In the genomic region with DNA sequence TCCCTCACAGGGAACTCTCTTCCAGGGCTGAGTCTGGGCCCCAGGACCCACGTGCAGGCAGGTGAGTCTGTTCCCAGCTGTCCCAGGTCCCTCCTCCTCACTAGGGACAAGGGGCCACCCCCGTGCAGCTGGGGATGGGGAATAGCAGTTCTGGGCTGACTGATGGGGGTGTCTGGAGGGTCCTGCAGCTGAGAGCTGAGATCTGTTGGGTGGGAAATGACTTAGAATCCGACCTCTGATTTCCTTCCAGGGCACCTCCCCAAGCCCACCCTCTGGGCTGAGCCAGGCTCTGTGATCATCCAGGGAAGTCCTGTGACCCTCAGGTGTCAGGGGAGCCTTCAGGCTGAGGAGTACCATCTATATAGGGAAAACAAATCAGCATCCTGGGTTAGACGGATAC, we compare ENCODE assay signal across 15 cellular contexts. TPM values are rescaled to one million over a fixed set of nuclear protein-coding genes. Genes with fewer than 3 reads are reported as not detected.
A peak's percentile ranks its signal among the peaks of the same experiment; 100 is the strongest.
DNase-seq lines count a peak whose midpoint lies in the region; ATAC-seq and TF ChIP-seq lines count a peak whose summit lies in the region.
"Had no signal": no experiment of that assay in that cellular context is flagged by ENCODE, and none has a peak within 500 bp of the region (broad histone marks: within the 10 kb centered on the region; RNA-seq: fewer than 3 reads in every experiment).

No MANE protein-coding gene starts in this region.

- no peaks in the 10 kb centered on the region for H3K79me2 ChIP-seq in Loucy (ENCODE audit: insufficient read depth, low read length)

- no peaks in the 10 kb centered on the region for H3F3A ChIP-seq in Loucy (ENCODE audit: low read depth)

- TF ChIP-seq EP300 in esophagus muscularis mucosa (IDR thresholded peaks at IDR 0.05) (no peak), gastroesophageal sphincter (IDR thresholded peaks at IDR 0.05) (no peak)

- WGBS in esophagus muscularis mucosa: 19% methylated on average over 4 of the region's 4 CpGs
- WGBS in gastroesophageal sphincter (ENCODE audit: low coverage in 1 of 2), 2 donors: 40% methylated on average over 2 of the region's 4 CpGs; no CpG with 5 or more reads in 1 of the 2 donors

- DNase-seq in esophagus muscularis mucosa (ENCODE audit: extremely low spot score): peak; percentile 21
- DNase-seq in dorsolateral prefrontal cortex: no peak
- DNase-seq in activated CD4-positive, alpha-beta T cell treated with anti-CD3 and anti-CD28 coated beads for 1 hour: no peak
- no peak for DNase-seq in NCI-H2029 (lab: John Stamatoyannopoulos, UW)
- DNase-seq: CD8-positive, alpha-beta T cell; DMS79; NCI-H1436 treated with DMSO at 0.1 percent for 48 hours; NCI-H2081; NCI-H524 had no signal

- peak overlapping the region; percentile 65 for H3K4me2 ChIP-seq in Loucy (ENCODE audit: low read depth, low read length, poor library complexity, severe bottlenecking)

- ATAC-seq in gastroesophageal sphincter: no peak
- ATAC-seq: CD8-positive, alpha-beta T cell had no signal

- H3K4me3 ChIP-seq in Loucy (ENCODE audit: low read length, poor library complexity, severe bottlenecking): no peak overlapping the region
- H3K4me3 ChIP-seq in esophagus muscularis mucosa: peak overlapping the region in 2 of 4 donors; percentile 3 to 5
- peak overlapping the region; percentile 78 to 89 for H3K4me3 ChIP-seq in neutrophil (ENCODE audit: low read depth in 1 of 2, low read length in 1 of 2)
- H3K4me3 ChIP-seq in gastroesophageal sphincter: peak overlapping the region in 1 of 2 donors; percentile 19
- H3K4me3 ChIP-seq in dorsolateral prefrontal cortex: peak overlapping the region in 23 of 59 donors; percentile 7 to 45 (median 25)
- H3K4me3 ChIP-seq: HAP-1, SK-N-MC had no signal

- H3K27ac ChIP-seq in esophagus muscularis mucosa (replicated peaks in 1 of 4) (no peak overlapping the region), neutrophil (peak overlapping the region; percentile 99), gastroesophageal sphincter (no peak overlapping the region), dorsolateral prefrontal cortex (peak overlapping the region in 1 of 59 donors; percentile 51)
- H3K27ac ChIP-seq: SK-N-MC had no signal

- TF ChIP-seq POLR2A in esophagus muscularis mucosa (IDR thresholded peaks at IDR 0.05; ENCODE audit: low read depth) (no peak), gastroesophageal sphincter (IDR thresholded peaks at IDR 0.05) (no peak)

- H3K27me3 ChIP-seq in Loucy (ENCODE audit: insufficient read depth, low read length, poor library complexity, severe bottlenecking): no peaks in the 10 kb centered on the region
- peaks cover 0 to 40% (median 0%) of the 10 kb centered on the region in 4 donors for H3K27me3 ChIP-seq in esophagus muscularis mucosa
- no peaks in the 10 kb centered on the region for H3K27me3 ChIP-seq in neutrophil
- peaks cover 41% of the 10 kb centered on the region for H3K27me3 ChIP-seq in gastroesophageal sphincter
- H3K27me3 ChIP-seq in dorsolateral prefrontal cortex: peaks cover 0 to 39% (median 10%) of the 10 kb centered on the region in 45 donors

- no peak for TF ChIP-seq CTCF in Loucy (conservative IDR thresholded peaks at IDR 0.05; ENCODE audit: low read length)
- TF ChIP-seq CTCF in esophagus muscularis mucosa (IDR thresholded peaks at IDR 0.05): no peak
- no peak for TF ChIP-seq CTCF in neutrophil (IDR thresholded peaks at IDR 0.05)
- TF ChIP-seq CTCF in gastroesophageal sphincter (IDR thresholded peaks at IDR 0.05): no peak
- no peak for TF ChIP-seq CTCF in dorsolateral prefrontal cortex (IDR thresholded peaks at IDR 0.05 in 54 of 56, conservative IDR thresholded peaks at IDR 0.05 in 2 of 56; ENCODE audit: low read depth in 1 of 56, partially characterized antibody in 56 of 56)

- H3K36me3 ChIP-seq in Loucy (ENCODE audit: insufficient read depth, low read length) (no peaks in the 10 kb centered on the region), esophagus muscularis mucosa (no peaks in the 10 kb centered on the region), neutrophil (peaks cover 46% of the 10 kb centered on the region), gastroesophageal sphincter (no peaks in the 10 kb centered on the region)
- H3K36me3 ChIP-seq: HAP-1 had no signal

- H3K9me3 ChIP-seq in Loucy (ENCODE audit: insufficient read depth, low read depth, low read length) (no peaks in the 10 kb centered on the region), esophagus muscularis mucosa (no peaks in the 10 kb centered on the region), neutrophil (no peaks in the 10 kb centered on the region), gastroesophageal sphincter (peaks cover 0 to 7% (median 0%) of the 10 kb centered on the region in 3 donors)
- H3K9me3 ChIP-seq: HAP-1 had no signal

- peak overlapping the region; percentile 26 for H3K9ac ChIP-seq in Loucy (ENCODE audit: low read depth, low read length, poor library complexity, severe bottlenecking)

- H3K4me1 ChIP-seq in Loucy (ENCODE audit: insufficient read depth, low read length, poor library complexity, severe bottlenecking) (peaks cover 17% of the 10 kb centered on the region), esophagus muscularis mucosa (no peaks in the 10 kb centered on the region), neutrophil (ENCODE audit: control insufficient read depth in 1 of 2, insufficient read depth in 1 of 2, low read depth in 1 of 2, low read length in 1 of 2) (peaks cover 63 to 66% of the 10 kb centered on the region in 2 experiments), gastroesophageal sphincter (no peaks in the 10 kb centered on the region)
- H3K4me1 ChIP-seq: HAP-1 had no signal

- H3K9me2 ChIP-seq in Loucy (replicated peaks; ENCODE audit: low read depth, low read length): no peaks in the 10 kb centered on the region

- no peak overlapping the region for H2AFZ ChIP-seq in Loucy (ENCODE audit: low read length)

- intact Hi-C loops in esophagus muscularis mucosa (cut with DNase I): no loop called here
- intact Hi-C loops in dorsolateral prefrontal cortex (cut with DNase I): no loop called here

- no peaks in the 10 kb centered on the region for H4K20me1 ChIP-seq in Loucy (ENCODE audit: insufficient read depth, low read length, poor library complexity, severe bottlenecking)

RNA-seq across cellular contexts. Expression of a gene that starts 0.5 kb away (rescaled TPM):
- total RNA-seq in esophagus muscularis mucosa: 1 to 10 TPM in 3 of 4 donors, under 1 TPM in 1; 0.83 to 4.6 (median 2.3) TPM
- 1 to 10 TPM in 2 of 4 donors, under 1 TPM in 2; 0.47 to 2.4 (median 1.5) TPM for total RNA-seq in gastroesophageal sphincter
- 1 to 10 TPM in 118 of 120 experiments, under 1 TPM in 2; 0.42 to 9.3 (median 3.1) TPM for total RNA-seq in dorsolateral prefrontal cortex
- total RNA-seq: CD8-positive, alpha-beta T cell; G401 had no signal

RNA-seq across cellular contexts. Expression of a gene that starts 19.4 kb away (rescaled TPM):
- total RNA-seq in esophagus muscularis mucosa (1 to 10 TPM in 1 of 4 donors, under 1 TPM in 3; 0.23 to 2.0 (median 0.47) TPM), gastroesophageal sphincter (under 1 TPM in 2 of 4 donors, not detected in 2; 0.85 to 0.94 TPM), dorsolateral prefrontal cortex (1 to 10 TPM in 80 of 120 experiments, under 1 TPM in 39, not detected in 1; 0.25 to 4.8 (median 1.3) TPM)
- total RNA-seq: CD8-positive, alpha-beta T cell; G401 had no signal

RNA-seq across cellular contexts. Expression of a gene that starts 56.2 kb away (rescaled TPM):
- 1 to 10 TPM; 1.4 to 5.0 (median 2.7) TPM for total RNA-seq in esophagus muscularis mucosa
- total RNA-seq in gastroesophageal sphincter: 1 to 10 TPM in 2 of 4 donors, under 1 TPM in 2; 0.79 to 3.4 (median 1.2) TPM
- 10 to 100 TPM in 16 of 120 experiments, 1 to 10 TPM in 103, under 1 TPM in 1; 0.60 to 24.2 (median 5.8) TPM for total RNA-seq in dorsolateral prefrontal cortex
- total RNA-seq: G401 had no signal
